In the genomic region with DNA sequence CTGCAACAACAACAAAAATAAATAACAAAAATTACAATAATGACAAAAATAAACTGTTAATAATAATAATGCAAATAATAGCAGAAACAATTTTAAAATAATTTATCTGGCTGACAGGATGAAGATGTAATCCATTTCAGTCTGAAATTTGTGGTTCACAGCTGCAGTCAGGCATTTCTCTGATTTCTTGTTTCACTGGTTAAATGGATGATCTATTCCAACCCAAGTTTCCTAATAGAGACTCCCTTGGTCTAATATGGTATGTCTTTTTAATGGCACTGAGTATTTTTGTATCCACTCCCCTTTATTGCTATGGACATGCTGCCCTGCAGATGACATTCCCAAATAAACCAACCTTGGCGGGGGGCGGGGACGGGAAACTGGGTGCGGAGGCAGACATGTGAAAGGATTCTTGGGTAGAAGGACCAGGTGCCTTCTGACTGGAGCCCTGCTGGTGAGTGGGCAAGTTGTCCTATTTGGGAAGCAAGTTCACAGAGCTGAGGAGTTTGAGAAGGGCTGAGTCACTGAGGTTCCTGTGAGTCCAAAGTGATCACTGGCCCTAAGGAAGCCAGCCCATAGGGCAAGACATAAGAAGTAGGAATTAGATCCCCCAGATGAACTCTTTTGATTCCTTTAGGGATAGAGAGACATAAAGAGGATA, we compare ENCODE assay signal across 1 cellular context.
TF ChIP-seq lines count a peak whose summit lies in the region.

No MANE protein-coding gene starts in this region.

TF ChIP-seq in HepG2, 621 proteins besides CTCF, POLR2A, EP300 and RAD21:
- TF ChIP-seq, protein P1, sequence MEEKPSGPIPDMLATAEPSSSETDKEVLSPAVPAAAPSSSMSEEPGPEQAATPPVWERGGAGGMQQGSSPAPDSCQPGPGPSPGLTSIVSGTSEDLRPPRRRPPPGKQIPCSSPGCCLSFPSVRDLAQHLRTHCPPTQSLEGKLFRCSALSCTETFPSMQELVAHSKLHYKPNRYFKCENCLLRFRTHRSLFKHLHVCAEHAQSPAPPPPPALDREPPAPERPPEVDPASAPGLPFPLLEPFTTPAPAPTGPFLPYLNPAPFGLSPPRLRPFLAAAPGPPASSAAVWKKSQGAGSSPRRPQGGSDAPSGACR (CRISPR knock-in tag; IDR thresholded peaks at IDR 0.05) = no peak
- TF ChIP-seq SMARCE1 (IDR thresholded peaks at IDR 0.05; ENCODE audit: borderline replicate concordance) = no peak
- TF ChIP-seq ARNTL (CRISPR knock-in tag; IDR thresholded peaks at IDR 0.05) = no peak
- TF ChIP-seq, protein P2, sequence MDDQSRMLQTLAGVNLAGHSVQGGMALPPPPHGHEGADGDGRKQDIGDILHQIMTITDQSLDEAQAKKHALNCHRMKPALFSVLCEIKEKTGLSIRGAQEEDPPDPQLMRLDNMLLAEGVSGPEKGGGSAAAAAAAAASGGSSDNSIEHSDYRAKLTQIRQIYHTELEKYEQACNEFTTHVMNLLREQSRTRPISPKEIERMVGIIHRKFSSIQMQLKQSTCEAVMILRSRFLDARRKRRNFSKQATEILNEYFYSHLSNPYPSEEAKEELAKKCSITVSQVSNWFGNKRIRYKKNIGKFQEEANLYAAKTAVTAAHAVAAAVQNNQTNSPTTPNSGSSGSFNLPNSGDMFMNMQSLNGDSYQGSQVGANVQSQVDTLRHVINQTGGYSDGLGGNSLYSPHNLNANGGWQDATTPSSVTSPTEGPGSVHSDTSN (CRISPR knock-in tag; IDR thresholded peaks at IDR 0.05; ENCODE audit: borderline replicate concordance) = no peak
- TF ChIP-seq HNRNPH1 (optimal IDR thresholded peaks at IDR 0.05; ENCODE audit: low read depth, low read length) = no peak
- no peak for TF ChIP-seq ZNF775 (CRISPR knock-in tag; IDR thresholded peaks at IDR 0.05; ENCODE audit: borderline replicate concordance)
- TF ChIP-seq ZNF850 (CRISPR knock-in tag; conservative IDR thresholded peaks at IDR 0.05) = no peak
- TF ChIP-seq ATRX (CRISPR knock-in tag; IDR thresholded peaks at IDR 0.05; ENCODE audit: borderline replicate concordance) = no peak
- TF ChIP-seq ZNF792 (CRISPR knock-in tag; IDR thresholded peaks at IDR 0.05) = no peak
